In the genomic region with DNA sequence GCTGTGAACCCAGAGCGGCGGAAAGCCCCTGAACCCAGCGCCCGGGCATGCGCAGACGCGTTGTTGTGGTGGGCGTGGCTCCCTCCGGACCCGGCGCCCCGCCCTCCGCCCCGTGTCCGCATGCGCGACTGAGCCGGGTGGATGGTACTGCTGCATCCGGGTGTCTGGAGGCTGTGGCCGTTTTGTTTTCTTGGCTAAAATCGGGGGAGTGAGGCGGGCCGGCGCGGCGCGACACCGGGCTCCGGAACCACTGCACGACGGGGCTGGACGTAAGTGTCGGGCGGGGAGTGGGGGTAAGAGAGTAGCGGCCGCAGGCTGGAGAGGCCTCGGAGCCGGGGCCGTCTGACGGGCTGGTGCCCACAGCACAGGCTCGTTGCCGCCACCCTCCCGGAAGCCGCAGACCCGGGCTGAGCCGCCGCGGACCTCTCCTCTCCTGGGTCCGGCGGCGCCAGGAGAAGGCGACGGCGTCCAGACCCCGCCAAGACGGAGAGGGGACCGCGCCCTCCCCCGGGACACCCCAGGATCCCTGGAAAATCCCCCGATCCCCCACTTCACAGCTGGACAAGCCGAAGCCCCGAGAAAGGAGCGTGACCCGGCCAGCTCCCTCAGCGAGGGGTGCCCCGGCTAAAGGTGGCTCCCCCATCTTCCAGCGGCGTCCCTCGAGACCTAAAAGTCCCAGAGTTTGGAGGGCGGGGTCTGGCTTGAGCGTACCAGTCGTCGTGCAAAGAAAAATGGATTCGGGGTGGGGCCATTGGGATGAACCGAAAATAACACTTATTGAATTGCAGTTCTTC, we compare ENCODE assay signal across 8 cellular contexts. TPM values are rescaled to one million over a fixed set of nuclear protein-coding genes. Genes with fewer than 3 reads are reported as not detected.
A peak's percentile ranks its signal among the peaks of the same experiment; 100 is the strongest.
DNase-seq lines count a peak whose midpoint lies in the region; ATAC-seq lines count a peak whose summit lies in the region.

Gene TMEM50A, plus strand, starts transcription at position 147 of the 794 bp plus-strand sequence. CDS start 2,153 bp downstream, outside the sequence.

- H3K9ac ChIP-seq in BLaER1 treated with 17β-estradiol and CSF1 and Interleukin-3, amounts not matched to agents 10 nM and 100 nM: peak within 1 kb of the TSS; percentile 86 to 99 (median 94)

- H3K36me3 ChIP-seq in BLaER1 treated with 17β-estradiol and CSF1 and Interleukin-3, amounts not matched to agents 10 nM and 100 nM: peaks cover 8 to 31% (median 19%) of the 10 kb centered on the region in 11 experiments; a peak in 21 of 22 replicates

- peaks cover 11 to 28% (median 22%) of the 10 kb centered on the region in 10 experiments for H3K4me1 ChIP-seq in BLaER1 treated with 17β-estradiol and CSF1 and Interleukin-3, amounts not matched to agents 10 nM and 100 nM

- no peaks in the 10 kb centered on the region for H3K27me3 ChIP-seq in BLaER1 treated with 17β-estradiol and CSF1 and Interleukin-3, amounts not matched to agents 10 nM and 100 nM

- DNase-seq in GM19240 (ENCODE audit: insufficient read length, low spot score) (peak; percentile 56), NCI-H748 (lab: John Stamatoyannopoulos, UW; ENCODE audit: unreplicated experiment) (peak; percentile 82), dedifferentiated amniotic fluid mesenchymal stem cell (ENCODE audit: extremely low spot score) (peak; percentile 80), left lobe of liver (ENCODE audit: low spot score) (peak; percentile 92)
- peak; percentile 83 to 85 for DNase-seq in activated CD4-positive, alpha-beta T cell treated with anti-CD3 and anti-CD28 coated beads, Interleukin-2, amount 50 U/mL, for 24 hours (ENCODE audit: low read depth in 1 of 2, low spot score in 1 of 2)
- peak; percentile 87 to 88 for DNase-seq in stimulated activated CD4-positive, alpha-beta T cell treated with anti-CD3 and anti-CD28 coated beads, Interleukin-2, amount 100 ng/mL, for 48 hours

- ATAC-seq in HG03457 (IDR thresholded peaks at IDR 0.05; ENCODE audit: unreplicated experiment) (peak; percentile 48), left lobe of liver (peak; percentile 91)

- peak within 1 kb of the TSS; percentile 81 to 100 (median 96) for H3K4me3 ChIP-seq in BLaER1 treated with 17β-estradiol and CSF1 and Interleukin-3, amounts not matched to agents 10 nM and 100 nM

- peak within 1 kb of the TSS; percentile 77 to 98 (median 88) for H3K4me2 ChIP-seq in BLaER1 treated with 17β-estradiol and CSF1 and Interleukin-3, amounts not matched to agents 10 nM and 100 nM

- peak within 1 kb of the TSS; percentile 83 to 99 (median 91) for H3K27ac ChIP-seq in BLaER1 treated with 17β-estradiol and CSF1 and Interleukin-3, amounts not matched to agents 10 nM and 100 nM

- peaks cover 39 to 52% (median 48%) of the 10 kb centered on the region in 11 experiments; a peak in 21 of 22 replicates for H4K20me1 ChIP-seq in BLaER1 treated with 17β-estradiol and CSF1 and Interleukin-3, amounts not matched to agents 10 nM and 100 nM

- H3K9me3 ChIP-seq in BLaER1 treated with 17β-estradiol and CSF1 and Interleukin-3, amounts not matched to agents 10 nM and 100 nM (replicated peaks in 1 of 11): no peaks in the 10 kb centered on the region

RNA-seq across cellular contexts. Expression of gene TMEM50A, which starts in this region (rescaled TPM):
- total RNA-seq in left lobe of liver: 26.5 TPM

Comparison
In these comparisons a context has a peak if more than half of its experiments do, and no peak if none do; other contexts are left out.
1. Peak in every context shown above with its lines: DNase-seq, ATAC-seq, H3K4me3 ChIP-seq and H3K27ac ChIP-seq.